Comparison of ENCODE assay signal across 9 cellular contexts in the genomic region with DNA sequence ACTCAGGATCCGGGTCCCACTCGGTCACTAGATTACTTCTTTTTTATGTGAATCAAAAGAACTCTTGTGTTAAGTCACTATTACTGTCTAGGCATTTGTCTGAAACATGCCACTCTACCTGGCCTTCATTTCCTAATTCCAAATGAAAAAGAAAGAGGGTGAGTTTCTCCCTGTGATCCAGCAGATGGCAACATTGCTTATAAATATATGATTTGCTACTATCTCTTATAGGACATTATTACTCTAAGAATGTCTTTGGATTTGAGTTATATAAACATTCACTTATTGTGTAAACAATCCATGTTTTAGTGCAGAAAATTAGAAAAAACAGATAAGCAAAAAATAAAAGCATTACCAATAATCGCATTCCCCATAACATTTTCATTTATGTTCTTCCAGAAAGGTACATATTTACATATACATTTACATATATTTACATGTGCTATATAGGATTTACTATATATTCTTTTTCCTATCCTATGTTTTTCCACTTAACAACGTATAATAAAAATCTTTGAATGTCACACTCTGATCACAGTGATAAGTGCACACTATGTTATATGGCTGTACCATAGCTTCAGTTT.
A peak's percentile ranks its signal among the peaks of the same experiment; 100 is the strongest.
DNase-seq lines count a peak whose midpoint lies in the region; ATAC-seq and TF ChIP-seq lines count a peak whose summit lies in the region.
"Had no signal": no experiment of that assay in that cellular context is flagged by ENCODE, and none has a peak within 500 bp of the region (broad histone marks: within the 10 kb centered on the region; RNA-seq: fewer than 3 reads in every experiment).

No MANE protein-coding gene starts in this region.

- H3K27ac ChIP-seq in HEK293 (ENCODE audit: extremely low read depth, low read depth, low read length) (no peak overlapping the region), Panc1 (ENCODE audit: low read length) (no peak overlapping the region), hepatocyte (no peak overlapping the region)

- peaks cover 18% of the 10 kb centered on the region for H3K27me3 Mint-ChIP-seq in activated CD4-positive, alpha-beta memory T cell treated with anti-CD3 and anti-CD28 coated beads, Interleukin-2, amount 10 ng/mL, durations not matched to agents 7 days and 5 days

- POLR2A ChIA-PET in HEK293 (lab: Yijun Ruan, JAX) (no interaction called here), Panc1 (lab: Charles Lee) (no interaction called here)
- POLR2A ChIA-PET in activated CD4-positive, alpha-beta memory T cell treated with anti-CD3 and anti-CD28 coated beads, Interleukin-2, amount 10 ng/mL, durations not matched to agents 7 days and 5 days (lab: Charles Lee), result no interaction called here

- no peaks in the 10 kb centered on the region for H4K20me1 ChIP-seq in hepatocyte (ENCODE audit: insufficient read depth, poor library complexity, severe bottlenecking)

- H3K27me3 ChIP-seq in Panc1 (ENCODE audit: control insufficient read depth, insufficient read depth, low read length), result no peaks in the 10 kb centered on the region
- no peaks in the 10 kb centered on the region for H3K27me3 ChIP-seq in hepatocyte

- CTCF ChIA-PET in HEK293 (lab: Yijun Ruan, JAX), result interaction anchor here (0.6 to 1.6 kb wide), 9 partner anchors 15 to 684 kb away, joined by 3 to 6 read pairs (median 3); no protein-coding TSS in a partner anchor
- CTCF ChIA-PET in Panc1 (lab: Charles Lee), result interaction anchor here (0.6 kb wide), 1 partner anchor 1072 kb away, joined by 3 read pairs; no protein-coding TSS in a partner anchor
- CTCF ChIA-PET in activated CD4-positive, alpha-beta memory T cell treated with anti-CD3 and anti-CD28 coated beads, Interleukin-2, amount 10 ng/mL, durations not matched to agents 7 days and 5 days (lab: Charles Lee), result no interaction called here

- H3K79me2 ChIP-seq in hepatocyte, result no peaks in the 10 kb centered on the region

- in situ Hi-C loops in Panc1 (cut with HindIII; ENCODE audit: low pct_unique_long_range_greater_than_20kb, low sequenced_read_pairs), result no loop called here

- no peak overlapping the region for H3K4me3 Mint-ChIP-seq in activated CD4-positive, alpha-beta memory T cell treated with anti-CD3 and anti-CD28 coated beads, Interleukin-2, amount 10 ng/mL, durations not matched to agents 7 days and 5 days

- no peak overlapping the region for H3K4me2 ChIP-seq in hepatocyte

- TF ChIP-seq CTCF in HEK293 (tag by site-specific recombination; IDR thresholded peaks at IDR 0.05), result no peak
- TF ChIP-seq CTCF in Panc1 (IDR thresholded peaks at IDR 0.05), result peak; percentile 70; the same call in 1 of the 2 replicates
- TF ChIP-seq CTCF in hepatocyte (IDR thresholded peaks at IDR 0.05; ENCODE audit: poor library complexity), result peak; percentile 65

- no peaks in the 10 kb centered on the region for H3K9me3 Mint-ChIP-seq in activated CD4-positive, alpha-beta memory T cell treated with anti-CD3 and anti-CD28 coated beads, Interleukin-2, amount 10 ng/mL, durations not matched to agents 7 days and 5 days

- no TSS peak for BruUV-seq in Panc1 (replicated peaks; lab: Mats Ljungman, UMichigan)

- H3K4me3 ChIP-seq in HEK293 (ENCODE audit: low read depth, low read length) (no peak overlapping the region), Panc1 (ENCODE audit: low read depth in 2 of 2, low read length in 2 of 2) (no peak overlapping the region), hepatocyte (no peak overlapping the region)

- no peaks in the 10 kb centered on the region for H3K9me3 ChIP-seq in HEK293 (ENCODE audit: control insufficient read depth, insufficient read depth, low read depth, low read length)
- H3K9me3 ChIP-seq in Panc1 (ENCODE audit: control insufficient read depth, insufficient read depth, low read depth, low read length), result no peaks in the 10 kb centered on the region
- H3K9me3 ChIP-seq in hepatocyte (ENCODE audit: low read depth), result no peaks in the 10 kb centered on the region

- DNase-seq in COLO829 (ENCODE audit: low spot score) (peak; percentile 38), Panc1 (ENCODE audit: low read depth, low spot score) (no peak), hepatocyte (ENCODE audit: low spot score) (peak; percentile 36), GF-D8 (lab: John Stamatoyannopoulos, UW) (no peak), NCI-H1436 (lab: John Stamatoyannopoulos, UW) (no peak), glomerular visceral epithelial cell (ENCODE audit: extremely low spot score) (no peak)
- no peak for DNase-seq in activated CD4-positive, alpha-beta memory T cell treated with anti-CD3 and anti-CD28 coated beads, Interleukin-2, amount 10 ng/mL, durations not matched to agents 7 days and 5 days
- DNase-seq: GOT3 had no signal

- ATAC-seq in Panc1, result peak; percentile 78

- H3K27ac Mint-ChIP-seq in activated CD4-positive, alpha-beta memory T cell treated with anti-CD3 and anti-CD28 coated beads, Interleukin-2, amount 10 ng/mL, durations not matched to agents 7 days and 5 days, result no peak overlapping the region

- no peaks in the 10 kb centered on the region for H3K9me2 ChIP-seq in hepatocyte (replicated peaks; ENCODE audit: insufficient read depth)

- H3K4me1 Mint-ChIP-seq in activated CD4-positive, alpha-beta memory T cell treated with anti-CD3 and anti-CD28 coated beads, Interleukin-2, amount 10 ng/mL, durations not matched to agents 7 days and 5 days, result no peaks in the 10 kb centered on the region

- H2AFZ ChIP-seq in hepatocyte, result no peak overlapping the region

- no peaks in the 10 kb centered on the region for H3K36me3 Mint-ChIP-seq in activated CD4-positive, alpha-beta memory T cell treated with anti-CD3 and anti-CD28 coated beads, Interleukin-2, amount 10 ng/mL, durations not matched to agents 7 days and 5 days (ENCODE audit: low read depth)

- WGBS in hepatocyte (ENCODE audit: low lambda C conversion rate, missing lambda C conversion rate), result 74% methylated on average over 4 of the region's 4 CpGs

- H3K4me1 ChIP-seq in HEK293 (ENCODE audit: control insufficient read depth, insufficient read depth, low read length) (peaks cover under 1% of the 10 kb centered on the region; the same call in 1 of the 2 replicates), Panc1 (ENCODE audit: control insufficient read depth, insufficient read depth, low read length) (no peaks in the 10 kb centered on the region), hepatocyte (ENCODE audit: insufficient read depth) (no peaks in the 10 kb centered on the region)

- intact Hi-C loops in Panc1 (cut with micrococcal nuclease; ENCODE audit: unreplicated experiment), result no loop called here

- peaks cover 0 to 27% of the 10 kb centered on the region in 2 experiments; a peak in 2 of 3 replicates for H3K36me3 ChIP-seq in HEK293 (ENCODE audit: control insufficient read depth in 2 of 2, insufficient read depth in 1 of 2, low read length in 2 of 2)
- H3K36me3 ChIP-seq in Panc1 (ENCODE audit: control insufficient read depth, insufficient read depth, low read length), result no peaks in the 10 kb centered on the region
- no peaks in the 10 kb centered on the region for H3K36me3 ChIP-seq in hepatocyte (replicated peaks; ENCODE audit: insufficient read depth, low read depth)

TF ChIP-seq in HEK293, 187 proteins besides CTCF, POLR2A, EP300 and RAD21:
- TF ChIP-seq ZNF654 (tag by site-specific recombination; IDR thresholded peaks at IDR 0.05; ENCODE audit: low read depth), result peak; percentile 75
- no peak for TF ChIP-seq ZNF133 (tag by site-specific recombination; IDR thresholded peaks at IDR 0.05)
TF ChIP-seq in HEK293: peak in this region for 1.

Comparison
In these comparisons a context has a peak if more than half of its experiments do, and no peak if none do; other contexts are left out.
1. DNase-seq: peak in COLO829 (single experiment) and hepatocyte (single experiment); none in Panc1 (single experiment), GF-D8 (single experiment), NCI-H1436 (single experiment), glomerular visceral epithelial cell (single experiment) and activated CD4-positive, alpha-beta memory T cell treated with anti-CD3 and anti-CD28 coated beads, Interleukin-2, amount 10 ng/mL, durations not matched to agents 7 days and 5 days (single experiment).